ENCODE assay signal across 17 cellular contexts in genomic region chr11:105177658-105178057, GRCh38. TPM values are rescaled to one million over a fixed set of nuclear protein-coding genes. Genes with fewer than 3 reads are reported as not detected.
DNase-seq lines count a peak whose midpoint lies in the region; ATAC-seq, FAIRE-seq and TF ChIP-seq lines count a peak whose summit lies in the region.
"Had no signal": no experiment of that assay in that cellular context is flagged by ENCODE, and none has a peak within 500 bp of the region (broad histone marks: within the 10 kb centered on the region; RNA-seq: fewer than 3 reads in every experiment).

No MANE protein-coding gene starts in this region.

- H3K9me1 ChIP-seq in endothelial cell of umbilical vein (replicated peaks; ENCODE audit: control insufficient read depth, extremely low read depth, insufficient read depth, low read length): no peaks in the 10 kb centered on the region

- POLR2A ChIA-PET in PC-3 (lab: Charles Lee; ENCODE audit: unreplicated experiment) (no interaction called here), endothelial cell of umbilical vein (lab: Charles Lee) (no interaction called here)

- TF ChIP-seq POLR2A in endothelial cell of umbilical vein (IDR thresholded peaks at IDR 0.05; ENCODE audit: low read depth, low read length): no peak

- H3K4me3 ChIP-seq in PC-3 (ENCODE audit: low read length): no peak overlapping the region
- H3K4me3 ChIP-seq in endothelial cell of umbilical vein (replicated peaks in 1 of 3; ENCODE audit: insufficient read depth in 1 of 3, low read depth in 1 of 3, low read length in 3 of 3): no peak overlapping the region
- no peak overlapping the region for H3K4me3 ChIP-seq in osteoblast (ENCODE audit: insufficient read depth, low read length)
- H3K4me3 ChIP-seq: mucosa of descending colon, prostate gland had no signal

- H3K9ac ChIP-seq in PC-3 (ENCODE audit: low read length): no peak overlapping the region
- H3K9ac ChIP-seq in endothelial cell of umbilical vein (replicated peaks; ENCODE audit: extremely low read depth, insufficient read depth, low read length): no peak overlapping the region

- no peaks in the 10 kb centered on the region for H3K27me3 ChIP-seq in PC-3 (ENCODE audit: low read length)
- H3K27me3 ChIP-seq in endothelial cell of umbilical vein (ENCODE audit: control insufficient read depth in 2 of 2, insufficient read depth in 2 of 2, low read length in 2 of 2): no peaks in the 10 kb centered on the region
- no peaks in the 10 kb centered on the region for H3K27me3 ChIP-seq in osteoblast (ENCODE audit: insufficient read depth, low read length)

- no peaks in the 10 kb centered on the region for H4K20me1 ChIP-seq in PC-3 (ENCODE audit: low read length)
- no peaks in the 10 kb centered on the region for H4K20me1 ChIP-seq in endothelial cell of umbilical vein (replicated peaks; ENCODE audit: control insufficient read depth, extremely low read depth, insufficient read depth, low read length)
- no peaks in the 10 kb centered on the region for H4K20me1 ChIP-seq in osteoblast (ENCODE audit: insufficient read depth, low read length)

- H3K27ac ChIP-seq in PC-3 (ENCODE audit: low read length) (no peak overlapping the region), endothelial cell of umbilical vein (ENCODE audit: insufficient read depth, low read depth, low read length) (no peak overlapping the region), osteoblast (ENCODE audit: low read depth, low read length) (peak overlapping the region; percentile 13)
- H3K27ac ChIP-seq: prostate gland had no signal

- H3K9me2 ChIP-seq in PC-3 (replicated peaks; ENCODE audit: low read length): no peaks in the 10 kb centered on the region

- CTCF ChIA-PET in PC-3 (lab: Charles Lee) (no interaction called here), endothelial cell of umbilical vein (lab: Charles Lee) (no interaction called here)

- dilution Hi-C loops in endothelial cell of umbilical vein (cut with MboI; ENCODE audit: extremely low pct_ligation_motif_present, low sequenced_read_pairs): no loop called here

- peak; percentile 12 for DNase-seq in Daoy (ENCODE audit: low read depth)
- DNase-seq in PC-3: peak; percentile 51
- peak; percentile 21 for DNase-seq in endothelial cell of umbilical vein (ENCODE audit: low read depth, low spot score)
- DNase-seq in osteoblast (ENCODE audit: insufficient read length, low spot score, missing footprints): peak; percentile 58
- no peak for DNase-seq in stimulated activated CD4-positive, alpha-beta T cell treated with anti-CD3 and anti-CD28 coated beads, Interleukin-4, amount 100 ng/mL, for 4 hours
- no peak for DNase-seq in stimulated activated CD4-positive, alpha-beta T cell treated with anti-CD3 and anti-CD28 coated beads, Interleukin-12 subunit alpha, Interleukin-12 subunit beta, amount 100 ng/mL, for 4 hours
- DNase-seq: activated CD8-positive, alpha-beta T cell treated with anti-CD3 and anti-CD28 coated beads for 36 hours; activated effector memory CD4-positive, alpha-beta T cell treated with anti-CD3 and anti-CD28 coated beads, Interleukin-2, amount 50 U/mL, for 16 hours; caudate nucleus; CD4-positive, CD25-positive, alpha-beta regulatory T cell; mucosa of descending colon; NCI-H526; stimulated activated naive CD8-positive, alpha-beta T cell treated with anti-CD3 and anti-CD28 coated beads, Interleukin-15, Interleukin-2, amounts not matched to agents 100 U/mL and 50 U/mL, for 24 hours; T1000 had no signal

- H2AFZ ChIP-seq in PC-3 (ENCODE audit: low read length) (no peak overlapping the region), endothelial cell of umbilical vein (ENCODE audit: low read depth, low read length) (no peak overlapping the region), osteoblast (ENCODE audit: low read length) (peak overlapping the region; percentile 47)

- no peak for FAIRE-seq in endothelial cell of umbilical vein (lab: Jason Lieb, UNC)

- no peaks in the 10 kb centered on the region for H3K9me3 ChIP-seq in PC-3 (ENCODE audit: low read length)
- no peaks in the 10 kb centered on the region for H3K9me3 ChIP-seq in endothelial cell of umbilical vein (replicated peaks; ENCODE audit: control insufficient read depth, insufficient read depth, low read length)
- no peaks in the 10 kb centered on the region for H3K9me3 ChIP-seq in osteoblast (ENCODE audit: low read depth, low read length)
- H3K9me3 ChIP-seq: mucosa of descending colon, prostate gland had no signal

- no peaks in the 10 kb centered on the region for H3F3A ChIP-seq in PC-3 (ENCODE audit: low read length, unreplicated experiment)

- no peaks in the 10 kb centered on the region for H3K36me3 ChIP-seq in PC-3 (ENCODE audit: low read depth, low read length)
- no peaks in the 10 kb centered on the region for H3K36me3 ChIP-seq in endothelial cell of umbilical vein (ENCODE audit: control insufficient read depth in 2 of 2, extremely low read depth in 1 of 2, insufficient read depth in 2 of 2, low read length in 2 of 2)
- H3K36me3 ChIP-seq in osteoblast (ENCODE audit: insufficient read depth, low read length): no peaks in the 10 kb centered on the region
- H3K36me3 ChIP-seq: prostate gland had no signal

- BruUV-seq in PC-3 (replicated peaks; lab: Mats Ljungman, UMichigan) (no TSS peak), endothelial cell of umbilical vein (replicated peaks; lab: Mats Ljungman, UMichigan) (no TSS peak)

- intact Hi-C loops in PC-3 (cut with micrococcal nuclease) (no loop called here), endothelial cell of umbilical vein (cut with micrococcal nuclease) (no loop called here)

- H3K4me1 ChIP-seq in PC-3 (ENCODE audit: insufficient read depth, low read length) (0 out of 2 replicates have a peak, but pooled peaks cover 3% of the 10 kb centered on the region), endothelial cell of umbilical vein (ENCODE audit: control insufficient read depth, extremely low read depth, insufficient read depth, low read length) (peaks cover 12% of the 10 kb centered on the region), osteoblast (ENCODE audit: insufficient read depth, low read length) (peaks cover 4% of the 10 kb centered on the region)
- H3K4me1 ChIP-seq: prostate gland had no signal

- TF ChIP-seq CTCF in PC-3 (conservative IDR thresholded peaks at IDR 0.05; ENCODE audit: low read depth, low read length): no peak
- no peak for TF ChIP-seq CTCF in endothelial cell of umbilical vein (IDR thresholded peaks at IDR 0.05; ENCODE audit: extremely low read depth in 1 of 2, insufficient read depth in 1 of 2, low read depth in 1 of 2, low read length in 2 of 2)
- no peak for TF ChIP-seq CTCF in osteoblast (IDR thresholded peaks at IDR 0.05; ENCODE audit: extremely low read depth, low read depth, low read length)

- H3K79me2 ChIP-seq in PC-3 (ENCODE audit: low read length) (no peaks in the 10 kb centered on the region), endothelial cell of umbilical vein (ENCODE audit: control insufficient read depth, insufficient read depth, low read length) (no peaks in the 10 kb centered on the region), osteoblast (ENCODE audit: insufficient read depth, low read length) (no peaks in the 10 kb centered on the region)

- peak; percentile 59 for ATAC-seq in PC-3
- no peak for ATAC-seq in GM21786 (IDR thresholded peaks at IDR 0.05; ENCODE audit: unreplicated experiment)
- no peak for ATAC-seq in HG02884 (IDR thresholded peaks at IDR 0.05; ENCODE audit: unreplicated experiment)
- ATAC-seq: activated CD8-positive, alpha-beta T cell treated with anti-CD3 and anti-CD28 coated beads for 36 hours; mucosa of descending colon; stimulated activated naive CD8-positive, alpha-beta T cell treated with anti-CD3 and anti-CD28 coated beads, Interleukin-15, Interleukin-2, amounts not matched to agents 100 U/mL and 50 U/mL, for 24 hours had no signal

- no peak overlapping the region for H3K4me2 ChIP-seq in PC-3 (ENCODE audit: low read length)
- H3K4me2 ChIP-seq in endothelial cell of umbilical vein (ENCODE audit: insufficient read depth, low read length): no peak overlapping the region
- H3K4me2 ChIP-seq in osteoblast (ENCODE audit: insufficient read depth, low read length): no peak overlapping the region

TF ChIP-seq in endothelial cell of umbilical vein, 7 proteins besides CTCF, POLR2A, EP300 and RAD21:
- no peak for TF ChIP-seq MAX (IDR thresholded peaks at IDR 0.05; ENCODE audit: insufficient read depth, insufficient read length)
- TF ChIP-seq POLR2AphosphoS5 (IDR thresholded peaks at IDR 0.05; ENCODE audit: insufficient read depth, low read depth, low read length): no peak
- no peak for TF ChIP-seq FOS (IDR thresholded peaks at IDR 0.05; ENCODE audit: borderline replicate concordance, insufficient read depth, low read length)
- no peak for TF ChIP-seq MYC (IDR thresholded peaks at IDR 0.05; ENCODE audit: low read depth, low read length)
- TF ChIP-seq EZH2 (IDR thresholded peaks at IDR 0.05; ENCODE audit: borderline replicate concordance, low read depth, low read length, severe bottlenecking): no peak
- TF ChIP-seq JUN (IDR thresholded peaks at IDR 0.05; ENCODE audit: borderline replicate concordance, insufficient read depth, insufficient read length, low read depth): no peak
- TF ChIP-seq GATA2 (IDR thresholded peaks at IDR 0.05; ENCODE audit: insufficient read depth, insufficient read length, low read depth, low read length): no peak

RNA-seq across cellular contexts. Expression of gene CARD18, which starts 38.1 kb away (rescaled TPM):
- total RNA-seq in Daoy (2014; rRNA removed; shearing (Covaris generic)): 0.80 and 1.0 TPM in 2 replicates
- not detected in 2 replicates for total RNA-seq in PC-3 (2014; rRNA removed)
- not detected in 2 replicates for total RNA-seq in endothelial cell of umbilical vein
- polyA plus RNA-seq in endothelial cell of umbilical vein: not detected in 2 replicates
- not detected in 2 replicates for polyA plus RNA-seq in endothelial cell of umbilical vein (2011; cell fraction: cytosol; rRNA removed)
- not detected in 2 replicates for polyA plus RNA-seq in endothelial cell of umbilical vein (2011; cell fraction: nucleus; rRNA removed)
- polyA plus RNA-seq in endothelial cell of umbilical vein (2012): not detected in 2 replicates
- polyA minus RNA-seq in endothelial cell of umbilical vein: not detected in 2 replicates
- not detected for polyA minus RNA-seq in endothelial cell of umbilical vein (2011; cell fraction: cytosol; rRNA and poly(A)+ RNA removed)
- not detected in 2 replicates for polyA minus RNA-seq in endothelial cell of umbilical vein (2011; cell fraction: nucleus; rRNA and poly(A)+ RNA removed)
- total RNA-seq in osteoblast: not detected in 2 replicates
- total RNA-seq: activated CD8-positive, alpha-beta T cell treated with anti-CD3 and anti-CD28 coated beads for 36 hours; CD4-positive, CD25-positive, alpha-beta regulatory T cell; mucosa of descending colon; prostate gland had no signal
- polyA plus RNA-seq: CD4-positive, CD25-positive, alpha-beta regulatory T cell had no signal

Comparison
In these comparisons a context has a peak if more than half of its experiments do, and no peak if none do; other contexts are left out.
1. DNase-seq: peak in Daoy (single experiment), PC-3 (single experiment), endothelial cell of umbilical vein (single experiment) and osteoblast (single experiment); none in stimulated activated CD4-positive, alpha-beta T cell treated with anti-CD3 and anti-CD28 coated beads, Interleukin-4, amount 100 ng/mL, for 4 hours (0 of 2) and stimulated activated CD4-positive, alpha-beta T cell treated with anti-CD3 and anti-CD28 coated beads, Interleukin-12 subunit alpha, Interleukin-12 subunit beta, amount 100 ng/mL, for 4 hours (single experiment).